Comparison of ENCODE assay signal across 9 cellular contexts in the genomic region with DNA sequence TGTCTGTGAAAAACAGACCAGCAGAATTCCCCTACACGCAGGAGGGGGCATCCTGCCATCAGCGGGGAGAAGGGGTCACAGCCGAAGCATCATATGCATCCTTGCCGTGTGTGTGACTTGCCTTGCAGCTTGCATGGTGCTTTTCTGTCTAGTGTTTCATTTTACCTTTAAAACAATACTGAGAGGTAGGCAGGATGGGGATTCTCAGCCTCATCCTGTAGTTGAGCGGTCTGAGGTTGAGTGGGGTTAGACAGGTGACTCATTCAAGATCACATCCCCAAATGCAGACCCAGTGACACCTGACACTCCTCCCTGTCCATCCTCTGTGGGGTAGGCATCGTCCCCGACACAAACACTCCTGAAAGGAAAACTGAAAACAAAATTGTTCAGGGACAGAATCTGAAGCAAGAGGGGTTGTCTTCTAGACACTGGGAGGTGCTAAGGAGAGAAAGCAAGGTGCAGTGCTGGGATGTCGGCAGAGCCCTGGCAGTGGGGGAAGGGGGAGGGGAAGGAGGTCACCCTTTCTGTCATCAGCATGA. TPM values are rescaled to one million over a fixed set of nuclear protein-coding genes. Genes with fewer than 3 reads are reported as not detected.
A peak's percentile ranks its signal among the peaks of the same experiment; 100 is the strongest.
DNase-seq lines count a peak whose midpoint lies in the region; ATAC-seq and TF ChIP-seq lines count a peak whose summit lies in the region.
"Had no signal": no experiment of that assay in that cellular context is flagged by ENCODE, and none has a peak within 500 bp of the region (broad histone marks: within the 10 kb centered on the region; RNA-seq: fewer than 3 reads in every experiment).

No MANE protein-coding gene starts in this region.

- peaks cover 70% of the 10 kb centered on the region for H3K36me3 Mint-ChIP-seq in CD4-positive, alpha-beta T cell (ENCODE audit: low read depth)
- H3K36me3 Mint-ChIP-seq in T-helper 1 cell treated with Interleukin-12 subunit alpha and Interleukin-12 subunit beta and Interleukin-4 antibody, amounts not matched to agents 30 μg/mL and 1 μg/mL, for 36 hours (ENCODE audit: low read depth), result peaks cover 81% of the 10 kb centered on the region
- peaks cover 23% of the 10 kb centered on the region for H3K36me3 Mint-ChIP-seq in chondrocyte (ENCODE audit: low read depth)

- POLR2A ChIA-PET in CD4-positive, alpha-beta T cell (lab: Charles Lee), result interaction anchor here (0.6 to 12.4 kb wide), 17 partner anchors 9 to 340 kb away, joined by 3 to 211 read pairs (median 5); partner anchors contain the start of gene ARL4C

- peak overlapping the region; percentile 98 for H3K27ac Mint-ChIP-seq in CD4-positive, alpha-beta T cell
- H3K27ac Mint-ChIP-seq in T-helper 1 cell treated with Interleukin-12 subunit alpha and Interleukin-12 subunit beta and Interleukin-4 antibody, amounts not matched to agents 30 μg/mL and 1 μg/mL, for 36 hours, result peak overlapping the region; percentile 97
- peak overlapping the region; percentile 22 for H3K27ac Mint-ChIP-seq in chondrocyte (ENCODE audit: unreplicated experiment)

- TF ChIP-seq CTCF in CD4-positive, alpha-beta T cell (IDR thresholded peaks at IDR 0.05), result no peak
- TF ChIP-seq CTCF in chondrocyte (IDR thresholded peaks at IDR 0.05), result no peak

- no peaks in the 10 kb centered on the region for H3K9me3 ChIP-seq in CD4-positive, alpha-beta T cell (ENCODE audit: control insufficient read depth, low read length)

- peak; percentile 55 to 82 (median 65) for DNase-seq in CD4-positive, alpha-beta T cell
- DNase-seq in chondrocyte (ENCODE audit: low spot score) (no peak), NCI-H82 (lab: John Stamatoyannopoulos, UW) (no peak), Kasumi-1 (lab: John Stamatoyannopoulos, UW) (no peak), SIG-M5 (lab: John Stamatoyannopoulos, UW) (no peak)

- peak overlapping the region; percentile 96 for H3K27ac ChIP-seq in CD4-positive, alpha-beta T cell (ENCODE audit: low read depth, low read length)
- H3K27ac ChIP-seq: VCaP had no signal

- no peaks in the 10 kb centered on the region for H3K27me3 ChIP-seq in CD4-positive, alpha-beta T cell (ENCODE audit: control insufficient read depth, insufficient read depth, low read length)

- no peaks in the 10 kb centered on the region for H3K9me3 Mint-ChIP-seq in CD4-positive, alpha-beta T cell
- H3K9me3 Mint-ChIP-seq in T-helper 1 cell treated with Interleukin-12 subunit alpha and Interleukin-12 subunit beta and Interleukin-4 antibody, amounts not matched to agents 30 μg/mL and 1 μg/mL, for 36 hours, result no peaks in the 10 kb centered on the region
- no peaks in the 10 kb centered on the region for H3K9me3 Mint-ChIP-seq in chondrocyte (ENCODE audit: low read depth)

- peaks cover 92% of the 10 kb centered on the region for H3K4me1 Mint-ChIP-seq in CD4-positive, alpha-beta T cell (ENCODE audit: low read depth)
- H3K4me1 Mint-ChIP-seq in T-helper 1 cell treated with Interleukin-12 subunit alpha and Interleukin-12 subunit beta and Interleukin-4 antibody, amounts not matched to agents 30 μg/mL and 1 μg/mL, for 36 hours (ENCODE audit: low read depth), result peaks cover 74% of the 10 kb centered on the region
- H3K4me1 Mint-ChIP-seq in chondrocyte (ENCODE audit: low read depth), result peaks cover 39% of the 10 kb centered on the region

- H3K4me3 Mint-ChIP-seq in CD4-positive, alpha-beta T cell, result peak overlapping the region; percentile 82
- H3K4me3 Mint-ChIP-seq in T-helper 1 cell treated with Interleukin-12 subunit alpha and Interleukin-12 subunit beta and Interleukin-4 antibody, amounts not matched to agents 30 μg/mL and 1 μg/mL, for 36 hours, result peak overlapping the region; percentile 87
- H3K4me3 Mint-ChIP-seq in chondrocyte (ENCODE audit: unreplicated experiment), result no peak overlapping the region

- CTCF ChIA-PET in CD4-positive, alpha-beta T cell (lab: Charles Lee), result interaction anchor here (0.5 to 3.1 kb wide), 6 partner anchors 8 to 200 kb away, joined by 3 to 10 read pairs (median 3); partner anchors contain the start of gene ARL4C

- H3K27me3 Mint-ChIP-seq in CD4-positive, alpha-beta T cell, result no peaks in the 10 kb centered on the region
- no peaks in the 10 kb centered on the region for H3K27me3 Mint-ChIP-seq in T-helper 1 cell treated with Interleukin-12 subunit alpha and Interleukin-12 subunit beta and Interleukin-4 antibody, amounts not matched to agents 30 μg/mL and 1 μg/mL, for 36 hours (ENCODE audit: low read depth)
- H3K27me3 Mint-ChIP-seq in chondrocyte (ENCODE audit: low read depth), result no peaks in the 10 kb centered on the region

- peak; percentile 69 for ATAC-seq in CD4-positive, alpha-beta T cell (ENCODE audit: poor library complexity)
- ATAC-seq in GM21737 (IDR thresholded peaks at IDR 0.05; ENCODE audit: unreplicated experiment) (peak; percentile 63), HG03039 (IDR thresholded peaks at IDR 0.05; ENCODE audit: unreplicated experiment) (no peak)

- intact Hi-C loops in CD4-positive, alpha-beta T cell (cut with DNase I, micrococcal nuclease), result loop anchor here (1.0 to 5.0 kb wide), 5 partner anchors 24 to 197 kb away; no protein-coding TSS in a partner anchor

RNA-seq across cellular contexts. Expression of gene ARL4C, which starts 7.9 kb away (rescaled TPM):
- 100 to 1,000 TPM; 469 to 471 TPM for total RNA-seq in CD4-positive, alpha-beta T cell
- total RNA-seq in chondrocyte, result 16.4 to 129 TPM (median 127 TPM) in 3 replicates

Comparison
In these comparisons a context has a peak if more than half of its experiments do, and no peak if none do; other contexts are left out.
1. DNase-seq: peak in CD4-positive, alpha-beta T cell (10 of 10); none in chondrocyte (single experiment), NCI-H82 (single experiment), Kasumi-1 (0 of 2) and SIG-M5 (single experiment).
2. H3K27ac Mint-ChIP-seq: peak in every context shown above with its lines; median percentile 98 in CD4-positive, alpha-beta T cell; 97 in T-helper 1 cell treated with Interleukin-12 subunit alpha and Interleukin-12 subunit beta and Interleukin-4 antibody, amounts not matched to agents 30 μg/mL and 1 μg/mL, for 36 hours; 22 in chondrocyte.